Comparison of ENCODE assay signal across 8 cellular contexts in genomic region chr16:30183236-30183960, GRCh38. TPM values are rescaled to one million over a fixed set of nuclear protein-coding genes. Genes with fewer than 3 reads are reported as not detected.
DNase-seq lines count a peak whose midpoint lies in the region; ATAC-seq, FAIRE-seq and TF ChIP-seq lines count a peak whose summit lies in the region.

CORO1A (plus strand) TSS chr16:30183602; CDS start chr16:30185210, 1,608 bp downstream.

- no peak for FAIRE-seq in frontal cortex (lab: Jason Lieb, UNC)

- no peaks in the 10 kb centered on the region for H3K9me3 ChIP-seq in neutrophil
- no peaks in the 10 kb centered on the region for H3K9me3 ChIP-seq in subcutaneous abdominal adipose tissue (ENCODE audit: control insufficient read depth in 5 of 5, low read length in 5 of 5)

- no peak for TF ChIP-seq RAD21 in Ishikawa (IDR thresholded peaks at IDR 0.05; ENCODE audit: low read depth)

- peak within 1 kb of the TSS; percentile 99 for H3K27ac ChIP-seq in neutrophil
- H3K27ac ChIP-seq in subcutaneous abdominal adipose tissue (ENCODE audit: low read depth, low read length) = no peak within 1 kb of the TSS

- ATAC-seq in GM21381 (IDR thresholded peaks at IDR 0.05; ENCODE audit: unreplicated experiment) = peak; percentile 53

- H3K36me3 ChIP-seq in neutrophil = peaks cover 40% of the 10 kb centered on the region
- peaks cover 0 to 3% (median 0%) of the 10 kb centered on the region in 5 donors for H3K36me3 ChIP-seq in subcutaneous abdominal adipose tissue (ENCODE audit: control insufficient read depth in 5 of 5, insufficient read depth in 5 of 5, low read length in 5 of 5)

- H3K27me3 ChIP-seq in neutrophil (no peaks in the 10 kb centered on the region), subcutaneous abdominal adipose tissue (ENCODE audit: control insufficient read depth in 5 of 5, insufficient read depth in 4 of 5, low read length in 5 of 5) (no peaks in the 10 kb centered on the region)

- no peak for TF ChIP-seq EP300 in Ishikawa (IDR thresholded peaks at IDR 0.05; ENCODE audit: borderline replicate concordance)

- H3K4me3 ChIP-seq in neutrophil (ENCODE audit: low read depth in 1 of 2, low read length in 1 of 2) (peak within 1 kb of the TSS; percentile 96 to 100), subcutaneous abdominal adipose tissue (ENCODE audit: low read depth in 1 of 5, low read length in 5 of 5) (peak within 1 kb of the TSS; percentile 57 to 74 (median 70))

- H3K4me1 ChIP-seq in neutrophil (ENCODE audit: control insufficient read depth in 1 of 2, insufficient read depth in 1 of 2, low read depth in 1 of 2, low read length in 1 of 2) = peaks cover 44 to 48% of the 10 kb centered on the region in 2 experiments
- H3K4me1 ChIP-seq in subcutaneous abdominal adipose tissue (ENCODE audit: control insufficient read depth in 5 of 5, insufficient read depth in 5 of 5, low read length in 5 of 5) = peaks cover 0 to 47% (median 29%) of the 10 kb centered on the region in 5 donors

- H3K9ac ChIP-seq in subcutaneous abdominal adipose tissue (ENCODE audit: low read length in 5 of 5) = peak within 1 kb of the TSS in 4 of 5 donors; percentile 13 to 82 (median 72)

- no peak for TF ChIP-seq CTCF in neutrophil (IDR thresholded peaks at IDR 0.05)

- DNase-seq in COLO829 (ENCODE audit: low spot score) (peak; percentile 37), SHP77 (lab: John Stamatoyannopoulos, UW) (peak; percentile 58 to 81), activated gamma-delta T cell (lab: John Stamatoyannopoulos, UW) (peak; percentile 72), frontal cortex (ENCODE audit: low spot score in 2 of 2) (peak; percentile 84 to 85)

TF ChIP-seq in Ishikawa, 13 proteins besides CTCF, POLR2A, EP300 and RAD21:
- TF ChIP-seq FOXM1 (IDR thresholded peaks at IDR 0.05; ENCODE audit: borderline replicate concordance, low read depth) (no peak), ZBTB7A (IDR thresholded peaks at IDR 0.05; ENCODE audit: low read depth) (0 out of 2 replicates have a peak, but pooled peaks have one; percentile 46), NFIC (IDR thresholded peaks at IDR 0.05) (no peak), USF1 (IDR thresholded peaks at IDR 0.05) (no peak), TAF1 (IDR thresholded peaks at IDR 0.05; ENCODE audit: low read depth) (no peak), CREB1 (IDR thresholded peaks at IDR 0.05; ENCODE audit: low read depth) (no peak)
- TF ChIP-seq, protein P1, sequence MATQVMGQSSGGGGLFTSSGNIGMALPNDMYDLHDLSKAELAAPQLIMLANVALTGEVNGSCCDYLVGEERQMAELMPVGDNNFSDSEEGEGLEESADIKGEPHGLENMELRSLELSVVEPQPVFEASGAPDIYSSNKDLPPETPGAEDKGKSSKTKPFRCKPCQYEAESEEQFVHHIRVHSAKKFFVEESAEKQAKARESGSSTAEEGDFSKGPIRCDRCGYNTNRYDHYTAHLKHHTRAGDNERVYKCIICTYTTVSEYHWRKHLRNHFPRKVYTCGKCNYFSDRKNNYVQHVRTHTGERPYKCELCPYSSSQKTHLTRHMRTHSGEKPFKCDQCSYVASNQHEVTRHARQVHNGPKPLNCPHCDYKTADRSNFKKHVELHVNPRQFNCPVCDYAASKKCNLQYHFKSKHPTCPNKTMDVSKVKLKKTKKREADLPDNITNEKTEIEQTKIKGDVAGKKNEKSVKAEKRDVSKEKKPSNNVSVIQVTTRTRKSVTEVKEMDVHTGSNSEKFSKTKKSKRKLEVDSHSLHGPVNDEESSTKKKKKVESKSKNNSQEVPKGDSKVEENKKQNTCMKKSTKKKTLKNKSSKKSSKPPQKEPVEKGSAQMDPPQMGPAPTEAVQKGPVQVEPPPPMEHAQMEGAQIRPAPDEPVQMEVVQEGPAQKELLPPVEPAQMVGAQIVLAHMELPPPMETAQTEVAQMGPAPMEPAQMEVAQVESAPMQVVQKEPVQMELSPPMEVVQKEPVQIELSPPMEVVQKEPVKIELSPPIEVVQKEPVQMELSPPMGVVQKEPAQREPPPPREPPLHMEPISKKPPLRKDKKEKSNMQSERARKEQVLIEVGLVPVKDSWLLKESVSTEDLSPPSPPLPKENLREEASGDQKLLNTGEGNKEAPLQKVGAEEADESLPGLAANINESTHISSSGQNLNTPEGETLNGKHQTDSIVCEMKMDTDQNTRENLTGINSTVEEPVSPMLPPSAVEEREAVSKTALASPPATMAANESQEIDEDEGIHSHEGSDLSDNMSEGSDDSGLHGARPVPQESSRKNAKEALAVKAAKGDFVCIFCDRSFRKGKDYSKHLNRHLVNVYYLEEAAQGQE (IDR thresholded peaks at IDR 0.05; ENCODE audit: low read depth) = no peak

RNA-seq across cellular contexts. Expression of gene CORO1A, which starts in this region (rescaled TPM):
- total RNA-seq in frontal cortex = 22.0 TPM
